Comparison of ENCODE assay signal across 8 cellular contexts in genomic region chr2:96306370-96306769, GRCh38. TPM values are rescaled to one million over a fixed set of nuclear protein-coding genes. Genes with fewer than 3 reads are reported as not detected.
A peak's percentile ranks its signal among the peaks of the same experiment; 100 is the strongest.
DNase-seq lines count a peak whose midpoint lies in the region; TF ChIP-seq lines count a peak whose summit lies in the region.

No MANE protein-coding gene starts in this region.

- TF ChIP-seq CTCF in progenitor cell of endocrine pancreas (IDR thresholded peaks at IDR 0.05; ENCODE audit: unreplicated experiment), result no peak

- 0 out of 2 replicates have a peak, but pooled peaks have one; percentile 19 for TF ChIP-seq POLR2A in Raji (IDR thresholded peaks at IDR 0.05; ENCODE audit: insufficient read depth, low read depth, low read length)

- peak overlapping the region; percentile 100 for H3K4me3 Mint-ChIP-seq in progenitor cell of endocrine pancreas (ENCODE audit: low read depth)

- H3K4me3 ChIP-seq in GM08714 (ENCODE audit: low read length), result peak overlapping the region; percentile 79
- peak overlapping the region; percentile 81 to 89 for H3K4me3 ChIP-seq in esophagus (ENCODE audit: low read depth in 1 of 2, low read length in 2 of 2)

- WGBS in esophagus, 2 donors, result 78 to 79% methylated on average over 3 of the region's 3 CpGs

- H3K4me1 ChIP-seq in esophagus (ENCODE audit: control insufficient read depth in 2 of 2, insufficient read depth in 2 of 2, low read length in 1 of 2), result peaks cover 2 to 4% of the 10 kb centered on the region in 2 donors

- peaks cover 3% of the 10 kb centered on the region for H3K27me3 Mint-ChIP-seq in progenitor cell of endocrine pancreas

- no peaks in the 10 kb centered on the region for H3K27me3 ChIP-seq in esophagus (ENCODE audit: control insufficient read depth in 1 of 2, insufficient read depth in 2 of 2, low read length in 2 of 2)

- no peaks in the 10 kb centered on the region for H3K9me3 ChIP-seq in esophagus (ENCODE audit: control insufficient read depth in 2 of 2, insufficient read depth in 1 of 2, low read depth in 1 of 2, low read length in 1 of 2)

- peaks cover 16 to 18% of the 10 kb centered on the region in 2 donors for H3K36me3 ChIP-seq in esophagus (ENCODE audit: control insufficient read depth in 2 of 2, insufficient read depth in 2 of 2, low read length in 1 of 2)

- H3K9me3 Mint-ChIP-seq in progenitor cell of endocrine pancreas (ENCODE audit: low read depth), result no peaks in the 10 kb centered on the region

- H3K4me1 Mint-ChIP-seq in progenitor cell of endocrine pancreas (ENCODE audit: low read depth), result peaks cover 21% of the 10 kb centered on the region

- peak overlapping the region; percentile 99 for H3K27ac Mint-ChIP-seq in progenitor cell of endocrine pancreas

- DNase-seq in progenitor cell of endocrine pancreas (ENCODE audit: low spot score, unreplicated experiment) (no peak), globus pallidus (ENCODE audit: low spot score) (no peak), A172 (ENCODE audit: low spot score) (no peak), COR-L47 (lab: John Stamatoyannopoulos, UW) (no peak), midbrain (lab: John Stamatoyannopoulos, UW) (no peak)

- peaks cover 17% of the 10 kb centered on the region for H3K36me3 Mint-ChIP-seq in progenitor cell of endocrine pancreas (ENCODE audit: insufficient read depth)

- peak overlapping the region in 1 of 2 donors; percentile 86 for H3K27ac ChIP-seq in esophagus (ENCODE audit: low read depth in 2 of 2, low read length in 1 of 2)

RNA-seq across cellular contexts. Expression of gene SNRNP200, which starts 1.0 kb away (rescaled TPM):
- 10 to 100 TPM; 52.5 to 65.6 TPM for polyA plus RNA-seq in esophagus
- 223 and 235 TPM in 2 replicates for total RNA-seq in progenitor cell of endocrine pancreas
- 33.0 and 38.5 TPM in 2 replicates for total RNA-seq in A172 (2014; rRNA removed; shearing (Covaris generic))

RNA-seq across cellular contexts. Expression of gene ITPRIPL1, which starts 18.7 kb away (rescaled TPM):
- polyA plus RNA-seq in esophagus, result 1 to 10 TPM in 1 of 2 donors, under 1 TPM in 1; 0.84 to 1.4 TPM
- total RNA-seq in progenitor cell of endocrine pancreas, result 6.1 and 6.9 TPM in 2 replicates
- not detected in 2 replicates for total RNA-seq in A172 (2014; rRNA removed; shearing (Covaris generic))

RNA-seq across cellular contexts. Expression of gene NCAPH, which starts 29.2 kb away (rescaled TPM):
- 1 to 10 TPM; 3.9 to 9.9 TPM for polyA plus RNA-seq in esophagus
- total RNA-seq in progenitor cell of endocrine pancreas, result 20.9 and 21.2 TPM in 2 replicates
- 48.4 and 56.8 TPM in 2 replicates for total RNA-seq in A172 (2014; rRNA removed; shearing (Covaris generic))

RNA-seq across cellular contexts. Expression of gene CIAO1, which starts 40.3 kb away (rescaled TPM):
- 10 to 100 TPM; 25.3 to 38.7 TPM for polyA plus RNA-seq in esophagus
- total RNA-seq in progenitor cell of endocrine pancreas, result 77.1 and 79.2 TPM in 2 replicates
- total RNA-seq in A172 (2014; rRNA removed; shearing (Covaris generic)), result 118 and 119 TPM in 2 replicates

RNA-seq across cellular contexts. Expression of gene TMEM127, which starts 40.6 kb away (rescaled TPM):
- polyA plus RNA-seq in esophagus, result 10 to 100 TPM; 25.8 to 29.3 TPM
- total RNA-seq in progenitor cell of endocrine pancreas, result 34.5 and 37.2 TPM in 2 replicates
- total RNA-seq in A172 (2014; rRNA removed; shearing (Covaris generic)), result 35.0 and 37.8 TPM in 2 replicates
